In genomic region chr1:236142358-236143103, GRCh38 we compare ENCODE assay signal across 8 cellular contexts. TPM values are rescaled to one million over a fixed set of nuclear protein-coding genes. Genes with fewer than 3 reads are reported as not detected.
A peak's percentile ranks its signal among the peaks of the same experiment; 100 is the strongest.
DNase-seq lines count a peak whose midpoint lies in the region; ATAC-seq and TF ChIP-seq lines count a peak whose summit lies in the region.

A gene with protein sequence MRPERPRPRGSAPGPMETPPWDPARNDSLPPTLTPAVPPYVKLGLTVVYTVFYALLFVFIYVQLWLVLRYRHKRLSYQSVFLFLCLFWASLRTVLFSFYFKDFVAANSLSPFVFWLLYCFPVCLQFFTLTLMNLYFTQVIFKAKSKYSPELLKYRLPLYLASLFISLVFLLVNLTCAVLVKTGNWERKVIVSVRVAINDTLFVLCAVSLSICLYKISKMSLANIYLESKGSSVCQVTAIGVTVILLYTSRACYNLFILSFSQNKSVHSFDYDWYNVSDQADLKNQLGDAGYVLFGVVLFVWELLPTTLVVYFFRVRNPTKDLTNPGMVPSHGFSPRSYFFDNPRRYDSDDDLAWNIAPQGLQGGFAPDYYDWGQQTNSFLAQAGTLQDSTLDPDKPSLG (plus strand): TSS chr1:236142539. CDS start chr1:236142623, 84 bp downstream.

- H3K4me3 ChIP-seq in neutrophil (ENCODE audit: low read depth in 1 of 2, low read length in 1 of 2) (peak within 1 kb of the TSS; percentile 40 to 63), thoracic aorta (peak within 1 kb of the TSS; percentile 93)

- ATAC-seq in HG03378 (IDR thresholded peaks at IDR 0.05; ENCODE audit: unreplicated experiment) (peak; percentile 53), thoracic aorta (ENCODE audit: insufficient number of reproducible peaks, low FRiP score, low read depth) (no peak)

- no peaks in the 10 kb centered on the region for H3K9me3 ChIP-seq in neutrophil
- H3K9me3 ChIP-seq in thoracic aorta = no peaks in the 10 kb centered on the region

- CTCF ChIA-PET in RWPE1 (lab: Yijun Ruan, JAX) = no interaction called here

- H3K4me1 ChIP-seq in neutrophil (ENCODE audit: control insufficient read depth in 1 of 2, insufficient read depth in 1 of 2, low read depth in 1 of 2, low read length in 1 of 2) = peaks cover 18 to 21% of the 10 kb centered on the region in 2 experiments
- peaks cover 0 to 12% of the 10 kb centered on the region in 2 donors for H3K4me1 ChIP-seq in thoracic aorta (ENCODE audit: control insufficient read depth in 1 of 2, low read depth in 2 of 2)

- DNase-seq in GM19238 (ENCODE audit: insufficient read length, low spot score) = peak; percentile 85
- DNase-seq in RWPE1 (ENCODE audit: low spot score) = peak; percentile 81
- peak; percentile 32 for DNase-seq in activated gamma-delta T cell treated with anti-CD3 and anti-CD28 coated beads, Interleukin-2, amount 50 U/mL, for 16 hours (ENCODE audit: low read depth)
- DNase-seq in germinal center (ENCODE audit: low spot score) = peak; percentile 85
- no peak for DNase-seq in thoracic aorta (ENCODE audit: low spot score)

- H3K27ac ChIP-seq in C4-2B = peak within 1 kb of the TSS; percentile 36
- peak within 1 kb of the TSS; percentile 70 for H3K27ac ChIP-seq in RWPE1
- H3K27ac ChIP-seq in neutrophil = no peak within 1 kb of the TSS
- no peak within 1 kb of the TSS for H3K27ac ChIP-seq in thoracic aorta

- POLR2A ChIA-PET in RWPE1 (lab: Yijun Ruan, JAX; ENCODE audit: low non-redundant PET) = no interaction called here

- H3K27me3 ChIP-seq in neutrophil = peaks cover 76% of the 10 kb centered on the region
- no peaks in the 10 kb centered on the region for H3K27me3 ChIP-seq in thoracic aorta (replicated peaks; ENCODE audit: insufficient read depth)

- TF ChIP-seq CTCF in C4-2B (conservative IDR thresholded peaks at IDR 0.05) (no peak), RWPE1 (conservative IDR thresholded peaks at IDR 0.05; ENCODE audit: low read depth) (no peak), neutrophil (IDR thresholded peaks at IDR 0.05) (no peak), thoracic aorta (IDR thresholded peaks at IDR 0.05) (no peak)

- H3K36me3 ChIP-seq in neutrophil (no peaks in the 10 kb centered on the region), thoracic aorta (no peaks in the 10 kb centered on the region)

RNA-seq across cellular contexts. Expression of the gene that starts here (rescaled TPM):
- 10 to 100 TPM; 17.2 to 39.0 TPM for total RNA-seq in thoracic aorta

Comparison
In these comparisons a context has a peak if more than half of its experiments do, and no peak if none do; other contexts are left out.
1. H3K27ac ChIP-seq: peak in C4-2B (single experiment) and RWPE1 (single experiment); none in neutrophil (single experiment) and thoracic aorta (0 of 2).